In the genomic region with DNA sequence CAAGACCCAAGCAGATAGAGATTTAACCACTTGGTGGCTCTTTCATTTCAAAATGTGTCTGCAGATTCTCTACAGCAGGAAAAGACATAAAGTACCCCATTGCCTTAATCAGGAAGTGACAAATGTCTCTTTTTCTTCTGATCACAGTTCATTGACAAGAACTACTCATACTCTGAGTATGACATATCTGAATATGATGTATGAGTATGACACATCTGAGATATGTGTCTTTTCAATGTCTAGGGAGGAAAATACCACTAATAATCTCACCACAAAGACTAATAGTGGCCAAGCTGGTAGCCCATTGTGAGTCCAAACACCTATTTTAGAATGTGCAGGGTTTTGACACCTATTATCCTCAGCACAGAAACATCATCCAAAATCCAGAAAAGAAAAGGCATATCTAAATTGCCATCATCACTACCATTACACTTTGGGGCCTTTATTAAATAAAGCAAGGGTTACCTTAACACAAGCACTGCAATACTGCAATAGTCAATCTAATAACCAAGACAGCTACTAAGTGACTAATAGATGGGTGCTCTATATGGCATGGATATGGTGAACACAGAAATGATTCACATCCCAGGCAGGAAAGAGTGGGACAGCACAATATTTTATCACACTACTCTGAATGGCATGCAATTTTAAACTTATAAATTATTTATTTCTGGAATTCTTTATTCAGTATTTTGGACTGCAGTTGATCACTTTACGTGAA, we compare ENCODE assay signal across 24 cellular contexts.
DNase-seq lines count a peak whose midpoint lies in the region; ATAC-seq, FAIRE-seq and TF ChIP-seq lines count a peak whose summit lies in the region.
"Had no signal": no experiment of that assay in that cellular context is flagged by ENCODE, and none has a peak within 500 bp of the region (broad histone marks: within the 10 kb centered on the region; RNA-seq: fewer than 3 reads in every experiment).

No MANE protein-coding gene starts in this region.

- BruUV-seq in mammary epithelial cell (replicated peaks; lab: Mats Ljungman, UMichigan) (no TSS peak), MCF 10A (replicated peaks; lab: Mats Ljungman, UMichigan) (no TSS peak)

- no peaks in the 10 kb centered on the region for H4K20me1 ChIP-seq in mammary epithelial cell (ENCODE audit: insufficient read depth, low read length)

- no peaks in the 10 kb centered on the region for H3K79me2 ChIP-seq in mammary epithelial cell (ENCODE audit: insufficient read depth, low read length)

- H3K9me3 Mint-ChIP-seq in MCF 10A (ENCODE audit: unreplicated experiment): peaks cover 25% of the 10 kb centered on the region
- H3K9me3 Mint-ChIP-seq in CD4-positive, alpha-beta T cell: peaks cover 12% of the 10 kb centered on the region

- no peak overlapping the region for H3K4me3 ChIP-seq in mammary epithelial cell (replicated peaks in 1 of 3; ENCODE audit: insufficient read depth in 1 of 3, low read depth in 2 of 3, low read length in 3 of 3)
- H3K4me3 ChIP-seq in bronchial epithelial cell (ENCODE audit: low read depth, low read length): no peak overlapping the region
- H3K4me3 ChIP-seq: A549, GM12878, GM23338 had no signal

- CTCF ChIA-PET in mammary epithelial cell (lab: Charles Lee; ENCODE audit: low non-redundant PET): no interaction called here
- CTCF ChIA-PET in MCF 10A (lab: Yijun Ruan, JAX): no interaction called here
- CTCF ChIA-PET in CD4-positive, alpha-beta T cell (lab: Charles Lee): no interaction called here

- H3K27me3 ChIP-seq in mammary epithelial cell (ENCODE audit: insufficient read depth, low read length) (no peaks in the 10 kb centered on the region), bronchial epithelial cell (ENCODE audit: control insufficient read depth, insufficient read depth, low read length) (no peaks in the 10 kb centered on the region)
- H3K27me3 ChIP-seq in CD4-positive, alpha-beta T cell (ENCODE audit: control insufficient read depth, insufficient read depth, low read length): no peaks in the 10 kb centered on the region

- peaks cover 30% of the 10 kb centered on the region for H3K9me3 ChIP-seq in mammary epithelial cell (replicated peaks; ENCODE audit: insufficient read depth, low read length)
- peaks cover 7% of the 10 kb centered on the region for H3K9me3 ChIP-seq in CD4-positive, alpha-beta T cell (ENCODE audit: control insufficient read depth, low read length)

- in situ Hi-C loops in mammary epithelial cell (cut with MboI; ENCODE audit: low sequenced_read_pairs in 2 of 2): no loop called here

- DNase-seq in mammary epithelial cell (peak; percentile 44), MCF 10A (ENCODE audit: unreplicated experiment) (no peak), bronchial epithelial cell (ENCODE audit: low read depth) (peak; percentile 83), epithelial cell of prostate (ENCODE audit: low read depth, low spot score) (no peak), kidney tubule cell (ENCODE audit: low spot score) (peak; percentile 11), erythroblast (lab: John Stamatoyannopoulos, UW) (no peak)
- DNase-seq in CD4-positive, alpha-beta T cell: no peak
- DNase-seq: 8988T; ACHN; AML-193; C1 segment of cervical spinal cord; Caco-2; CD8-positive, alpha-beta T cell; DMS153; DND-41; EL; GDM1; H9 had no signal

- POLR2A ChIA-PET in MCF 10A (lab: Yijun Ruan, JAX): no interaction called here
- POLR2A ChIA-PET in CD4-positive, alpha-beta T cell (lab: Charles Lee): no interaction called here

- no peaks in the 10 kb centered on the region for H3K36me3 ChIP-seq in mammary epithelial cell (ENCODE audit: insufficient read depth, low read length)
- H3K36me3 ChIP-seq in bronchial epithelial cell (ENCODE audit: control insufficient read depth, insufficient read depth, low read length): no peaks in the 10 kb centered on the region

- dilution Hi-C loops in mammary epithelial cell (cut with HindIII; ENCODE audit: low sequenced_read_pairs): no loop called here

- ATAC-seq in HG03108 (IDR thresholded peaks at IDR 0.05; ENCODE audit: unreplicated experiment): no peak
- no peak for ATAC-seq in CD4-positive, alpha-beta T cell (ENCODE audit: poor library complexity)
- ATAC-seq: A549; CD8-positive, alpha-beta T cell; GM12878; GM23338; HCT116 had no signal

- FAIRE-seq in bronchial epithelial cell (lab: Jason Lieb, UNC): no peak
- FAIRE-seq: A549, GM12878, GM19239 had no signal

- H3K9ac ChIP-seq in mammary epithelial cell (ENCODE audit: insufficient read depth, low read length): no peak overlapping the region

- 100% methylated on average over 1 of the region's 1 CpG for WGBS in mammary epithelial cell (ENCODE audit: low coverage, missing lambda C conversion rate)

- H3K27ac Mint-ChIP-seq in MCF 10A (ENCODE audit: low read depth, unreplicated experiment): no peak overlapping the region
- no peak overlapping the region for H3K27ac Mint-ChIP-seq in CD4-positive, alpha-beta T cell
- H3K27ac Mint-ChIP-seq: CD8-positive, alpha-beta T cell; GM23338; H9 had no signal

- no peaks in the 10 kb centered on the region for H3K4me1 Mint-ChIP-seq in MCF 10A (ENCODE audit: insufficient read depth, unreplicated experiment)
- H3K4me1 Mint-ChIP-seq in CD4-positive, alpha-beta T cell (ENCODE audit: low read depth): no peaks in the 10 kb centered on the region
- H3K4me1 Mint-ChIP-seq: GM23338, H9 had no signal

- no peak for TF ChIP-seq CTCF in mammary epithelial cell (conservative IDR thresholded peaks at IDR 0.05 in 1 of 2, IDR thresholded peaks at IDR 0.05 in 1 of 2; ENCODE audit: extremely low read depth in 1 of 2, insufficient read depth in 1 of 2, low read depth in 1 of 2, low read length in 2 of 2)
- no peak for TF ChIP-seq CTCF in MCF 10A (IDR thresholded peaks at IDR 0.05; ENCODE audit: unreplicated experiment)
- TF ChIP-seq CTCF in bronchial epithelial cell (IDR thresholded peaks at IDR 0.05; ENCODE audit: insufficient read depth, low read length, severe bottlenecking): no peak
- TF ChIP-seq CTCF in CD4-positive, alpha-beta T cell (IDR thresholded peaks at IDR 0.05): no peak

- H3K36me3 Mint-ChIP-seq in MCF 10A (ENCODE audit: insufficient read depth, unreplicated experiment): no peaks in the 10 kb centered on the region
- no peaks in the 10 kb centered on the region for H3K36me3 Mint-ChIP-seq in CD4-positive, alpha-beta T cell (ENCODE audit: low read depth)
- H3K36me3 Mint-ChIP-seq: CD8-positive, alpha-beta T cell had no signal

- H3K4me2 ChIP-seq in mammary epithelial cell (ENCODE audit: insufficient read depth, low read depth, low read length): no peak overlapping the region
- H3K4me2 ChIP-seq: A549, GM23338 had no signal

- H3K27ac ChIP-seq in mammary epithelial cell (ENCODE audit: insufficient read depth, low read depth, low read length): peak overlapping the region; percentile 9
- peak overlapping the region; percentile 40 for H3K27ac ChIP-seq in epithelial cell of prostate
- no peak overlapping the region for H3K27ac ChIP-seq in CD4-positive, alpha-beta T cell (ENCODE audit: low read depth, low read length)
- H3K27ac ChIP-seq: A549 had no signal

- intact Hi-C loops in mammary epithelial cell (cut with micrococcal nuclease) (no loop called here), MCF 10A (cut with micrococcal nuclease) (no loop called here)
- intact Hi-C loops in CD4-positive, alpha-beta T cell (cut with DNase I, micrococcal nuclease): no loop called here

- no peaks in the 10 kb centered on the region for H3K27me3 Mint-ChIP-seq in MCF 10A (ENCODE audit: insufficient read depth, unreplicated experiment)
- no peaks in the 10 kb centered on the region for H3K27me3 Mint-ChIP-seq in CD4-positive, alpha-beta T cell

- no peak overlapping the region for H2AFZ ChIP-seq in mammary epithelial cell (ENCODE audit: low read depth, low read length)
- H2AFZ ChIP-seq: GM23338 had no signal

- H3K4me1 ChIP-seq in mammary epithelial cell (ENCODE audit: insufficient read depth, low read length): peaks cover 14% of the 10 kb centered on the region
- H3K4me1 ChIP-seq: A549, Caco-2 had no signal

- no peak for TF ChIP-seq POLR2A in erythroblast (IDR thresholded peaks at IDR 0.05; ENCODE audit: low read length)

- H3K4me3 Mint-ChIP-seq in MCF 10A (ENCODE audit: unreplicated experiment): no peak overlapping the region
- H3K4me3 Mint-ChIP-seq in CD4-positive, alpha-beta T cell: no peak overlapping the region
- H3K4me3 Mint-ChIP-seq: CD8-positive, alpha-beta T cell; GM23338; H9 had no signal

Comparison
In these comparisons a context has a peak if more than half of its experiments do, and no peak if none do; other contexts are left out.
1. DNase-seq: peak in mammary epithelial cell (single experiment), bronchial epithelial cell (single experiment) and kidney tubule cell (single experiment); none in MCF 10A (single experiment), epithelial cell of prostate (single experiment), erythroblast (0 of 2) and CD4-positive, alpha-beta T cell (0 of 10).